9 cellular contexts compared by ENCODE assay signal in genomic region chr12:57611810-57612710, GRCh38. TPM values are rescaled to one million over a fixed set of nuclear protein-coding genes. Genes with fewer than 3 reads are reported as not detected.
A peak's percentile ranks its signal among the peaks of the same experiment; 100 is the strongest.
DNase-seq lines count a peak whose midpoint lies in the region; ATAC-seq, FAIRE-seq and TF ChIP-seq lines count a peak whose summit lies in the region.
"Had no signal": no experiment of that assay in that cellular context is flagged by ENCODE, and none has a peak within 500 bp of the region (broad histone marks: within the 10 kb centered on the region; RNA-seq: fewer than 3 reads in every experiment).

No MANE protein-coding gene starts in this region.

- no peak for TF ChIP-seq POLR2A in ovary (IDR thresholded peaks at IDR 0.05)

- peaks cover 10% of the 10 kb centered on the region for H3K4me1 ChIP-seq in ectodermal cell (ENCODE audit: control insufficient read depth, insufficient read depth, low read length)
- H3K4me1 ChIP-seq in ovary (ENCODE audit: insufficient read depth), result peaks cover 3% of the 10 kb centered on the region

- DNase-seq in Calu3 (no peak), NCI-H2171 treated with DMSO at 0.1 percent for 48 hours (lab: John Stamatoyannopoulos, UW) (peak; percentile 83), ovary (no peak), amniotic stem cell (lab: John Stamatoyannopoulos, UW) (no peak), urothelium cell line (ENCODE audit: low spot score) (no peak)

- 9 to 11% methylated on average over 23 to 27 of the region's 27 CpGs for WGBS in ectodermal cell, 2 experiments
- 7 to 15% (median 9%) methylated on average over 13 to 27 of the region's 27 CpGs for WGBS in ovary, 3 donors

- H3K27me3 ChIP-seq in ectodermal cell (ENCODE audit: control insufficient read depth, insufficient read depth, low read length, poor library complexity, severe bottlenecking) (peaks cover 28% of the 10 kb centered on the region), ovary (no peaks in the 10 kb centered on the region)

- TF ChIP-seq CTCF in Calu3 (IDR thresholded peaks at IDR 0.05; ENCODE audit: unreplicated experiment) (no peak), ovary (IDR thresholded peaks at IDR 0.05) (no peak)

- H3K4me3 Mint-ChIP-seq in Calu3 (ENCODE audit: low read depth, unreplicated experiment), result peak overlapping the region; percentile 59

- no peak for FAIRE-seq in urothelium cell line (lab: Jason Lieb, UNC)

- intact Hi-C loops in Calu3 (cut with micrococcal nuclease; ENCODE audit: unreplicated experiment) (no loop called here), ovary (cut with DNase I) (loop anchor here in 1 of 4 donors (5.0 kb wide), 1 partner anchor 90 kb away; the partner anchor contains the start of genes DDIT3 and MBD6)

- ATAC-seq in HG02642 (IDR thresholded peaks at IDR 0.05; ENCODE audit: poor library complexity, unreplicated experiment), result no peak
- ATAC-seq in HG03039 (IDR thresholded peaks at IDR 0.05; ENCODE audit: unreplicated experiment), result no peak

- CTCF ChIA-PET in Calu3 (lab: Charles Lee), result no interaction called here

- BruUV-seq in Calu3 (replicated peaks; lab: Mats Ljungman, UMichigan), result no TSS peak

- H3K27ac Mint-ChIP-seq in Calu3 (ENCODE audit: unreplicated experiment), result no peak overlapping the region

- H3K36me3 Mint-ChIP-seq in Calu3 (ENCODE audit: insufficient read depth, unreplicated experiment), result peaks cover 3% of the 10 kb centered on the region

- TF ChIP-seq EP300 in ovary (IDR thresholded peaks at IDR 0.05), result no peak

- H3K4me1 Mint-ChIP-seq in Calu3 (ENCODE audit: low read depth, unreplicated experiment), result no peaks in the 10 kb centered on the region

- H3K4me3 ChIP-seq in ectodermal cell (ENCODE audit: insufficient read depth, low read depth, low read length) (peak overlapping the region; percentile 63), ovary (peak overlapping the region; percentile 68)

- peaks cover 68% of the 10 kb centered on the region for H3K27me3 Mint-ChIP-seq in Calu3 (ENCODE audit: unreplicated experiment)

- H3K36me3 ChIP-seq in ectodermal cell (ENCODE audit: control insufficient read depth, insufficient read depth, low read length), result peaks cover 4% of the 10 kb centered on the region
- no peaks in the 10 kb centered on the region for H3K36me3 ChIP-seq in ovary

- no peak overlapping the region for H3K27ac ChIP-seq in ectodermal cell (ENCODE audit: insufficient read depth, low read depth, low read length, poor library complexity, severe bottlenecking)
- H3K27ac ChIP-seq in ovary, result peak overlapping the region; percentile 56 to 84

- H3K9me3 Mint-ChIP-seq in Calu3 (ENCODE audit: low read depth, unreplicated experiment), result no peaks in the 10 kb centered on the region

- H3K9me3 ChIP-seq in ectodermal cell (ENCODE audit: control insufficient read depth, low read length), result no peaks in the 10 kb centered on the region
- H3K9me3 ChIP-seq in ovary, result no peaks in the 10 kb centered on the region

RNA-seq across cellular contexts. Expression of gene ARHGEF25, which starts 0.8 kb away (rescaled TPM):
- total RNA-seq in Calu3 (2022), result 2.2 and 4.7 TPM in 2 replicates
- polyA plus RNA-seq in ectodermal cell (2013, experiment 1 of 4), result 44.2 TPM
- polyA plus RNA-seq in ectodermal cell (2013, experiment 2 of 4), result 44.4 TPM
- 36.2 TPM for polyA plus RNA-seq in ectodermal cell (2013, experiment 3 of 4)
- 40.9 TPM for polyA plus RNA-seq in ectodermal cell (2013, experiment 4 of 4)
- total RNA-seq in ovary, result 10 to 100 TPM; 22.1 to 48.4 (median 37.1) TPM
- polyA plus RNA-seq in ovary, result 10 to 100 TPM; 47.4 to 48.8 TPM

RNA-seq across cellular contexts. Expression of gene DTX3, which starts 7.4 kb away (rescaled TPM):
- total RNA-seq in Calu3 (2022) (23.1 and 25.9 TPM in 2 replicates), ovary (10 to 100 TPM; 50.0 to 75.2 (median 57.8) TPM)
- polyA plus RNA-seq in ectodermal cell (2013, experiment 1 of 4), result 103 TPM
- polyA plus RNA-seq in ectodermal cell (2013, experiment 2 of 4), result 109 TPM
- polyA plus RNA-seq in ectodermal cell (2013, experiment 3 of 4), result 99.4 TPM
- polyA plus RNA-seq in ectodermal cell (2013, experiment 4 of 4), result 114 TPM
- polyA plus RNA-seq in ovary, result 10 to 100 TPM; 37.9 to 56.2 TPM

RNA-seq across cellular contexts. Expression of gene B4GALNT1, which starts 20.9 kb away (rescaled TPM):
- 8.1 and 11.1 TPM in 2 replicates for total RNA-seq in Calu3 (2022)
- polyA plus RNA-seq in ectodermal cell (2013, experiment 1 of 4), result 4.7 TPM
- 2.7 TPM for polyA plus RNA-seq in ectodermal cell (2013, experiment 2 of 4)
- 2.9 TPM for polyA plus RNA-seq in ectodermal cell (2013, experiment 3 of 4)
- polyA plus RNA-seq in ectodermal cell (2013, experiment 4 of 4), result 2.4 TPM
- total RNA-seq in ovary, result 1 to 10 TPM in 1 of 7 donors, under 1 TPM in 6; 0.28 to 1.5 (median 0.56) TPM
- polyA plus RNA-seq in ovary, result 1 to 10 TPM in 1 of 2 donors, under 1 TPM in 1; 0.22 to 1.3 TPM
- total RNA-seq: lung microvascular endothelial cell had no signal

RNA-seq across cellular contexts. Expression of gene PIP4K2C, which starts 21.1 kb away (rescaled TPM):
- total RNA-seq in Calu3 (2022) (66.3 and 80.3 TPM in 2 replicates), ovary (10 to 100 TPM; 16.9 to 30.4 (median 21.2) TPM)
- polyA plus RNA-seq in ectodermal cell (2013, experiment 1 of 4), result 26.4 TPM
- polyA plus RNA-seq in ectodermal cell (2013, experiment 2 of 4), result 27.3 TPM
- 17.6 TPM for polyA plus RNA-seq in ectodermal cell (2013, experiment 3 of 4)
- polyA plus RNA-seq in ectodermal cell (2013, experiment 4 of 4), result 19.5 TPM
- 10 to 100 TPM; 13.1 to 42.0 TPM for polyA plus RNA-seq in ovary
